In the genomic region with DNA sequence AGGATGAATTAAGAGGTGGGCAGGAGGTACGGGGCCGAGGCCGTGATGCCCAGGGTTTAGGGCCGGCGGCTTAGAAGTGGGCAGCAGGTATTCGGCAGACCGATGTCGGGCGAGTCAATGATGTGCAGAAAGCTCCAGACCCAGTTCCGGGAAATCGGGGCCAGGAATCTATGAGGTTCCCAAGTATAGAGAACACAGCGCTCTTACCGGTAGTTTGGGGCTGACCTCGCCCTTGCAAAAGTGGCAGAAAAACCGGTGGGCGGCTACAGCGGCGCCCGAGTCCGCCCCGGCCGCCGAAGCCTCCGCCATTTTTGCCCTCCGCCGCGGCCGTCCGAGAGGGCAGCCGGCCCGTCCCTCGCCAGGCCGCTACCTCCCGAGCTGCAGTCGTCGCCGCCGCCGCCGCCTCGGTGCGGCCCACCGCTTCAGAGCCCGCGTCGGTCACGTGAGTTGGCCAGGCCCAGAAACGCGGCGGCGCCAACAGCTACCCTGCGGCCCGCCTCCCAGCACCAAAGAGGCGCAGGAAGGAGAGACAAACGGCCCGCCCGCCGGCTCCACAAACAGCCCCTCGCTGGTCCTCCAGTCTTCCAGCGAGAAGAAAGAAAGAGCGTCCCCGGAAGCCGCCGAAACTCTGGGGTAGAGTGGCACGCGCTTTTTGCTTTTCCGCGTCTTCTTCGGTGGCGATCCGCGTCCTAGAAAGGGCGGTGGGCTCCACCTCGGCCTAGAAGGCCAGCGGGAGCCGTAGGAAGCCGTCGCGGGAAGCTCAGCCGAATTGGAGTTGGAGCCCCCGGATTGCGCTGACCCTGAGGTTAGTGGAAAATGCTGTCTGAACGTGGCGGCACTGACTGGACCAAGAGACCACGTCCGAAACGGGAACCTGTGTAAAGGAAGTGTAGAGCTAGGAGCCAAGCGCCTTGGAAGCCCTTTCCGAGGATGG, we compare ENCODE assay signal across 8 cellular contexts. TPM values are rescaled to one million over a fixed set of nuclear protein-coding genes. Genes with fewer than 3 reads are reported as not detected.
DNase-seq lines count a peak whose midpoint lies in the region; TF ChIP-seq lines count a peak whose summit lies in the region.

A gene with protein sequence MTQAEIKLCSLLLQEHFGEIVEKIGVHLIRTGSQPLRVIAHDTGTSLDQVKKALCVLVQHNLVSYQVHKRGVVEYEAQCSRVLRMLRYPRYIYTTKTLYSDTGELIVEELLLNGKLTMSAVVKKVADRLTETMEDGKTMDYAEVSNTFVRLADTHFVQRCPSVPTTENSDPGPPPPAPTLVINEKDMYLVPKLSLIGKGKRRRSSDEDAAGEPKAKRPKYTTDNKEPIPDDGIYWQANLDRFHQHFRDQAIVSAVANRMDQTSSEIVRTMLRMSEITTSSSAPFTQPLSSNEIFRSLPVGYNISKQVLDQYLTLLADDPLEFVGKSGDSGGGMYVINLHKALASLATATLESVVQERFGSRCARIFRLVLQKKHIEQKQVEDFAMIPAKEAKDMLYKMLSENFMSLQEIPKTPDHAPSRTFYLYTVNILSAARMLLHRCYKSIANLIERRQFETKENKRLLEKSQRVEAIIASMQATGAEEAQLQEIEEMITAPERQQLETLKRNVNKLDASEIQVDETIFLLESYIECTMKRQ (plus strand): TSS at position 636 of the 934 bp plus-strand sequence. CDS start 1,577 bp downstream, outside the sequence.
A gene (minus strand): TSS at position 531 of the 934 bp plus-strand sequence. CDS start 222 bp downstream, at position 309.

- H3K4me2 ChIP-seq in H9 (ENCODE audit: insufficient read depth, insufficient read length, low read length) = peak within 1 kb of the TSS; percentile 81

- H3K4me1 ChIP-seq in H9 (ENCODE audit: insufficient read depth, low read length) = no peaks in the 10 kb centered on the region

- peaks cover 22 to 34% (median 33%) of the 10 kb centered on the region in 3 experiments for H3K36me3 Mint-ChIP-seq in H9 (ENCODE audit: insufficient read depth in 1 of 3, low read depth in 3 of 3)
- peaks cover 34% of the 10 kb centered on the region for H3K36me3 Mint-ChIP-seq in nephron (ENCODE audit: low read depth)
- H3K36me3 Mint-ChIP-seq in stimulated activated naive CD8-positive, alpha-beta T cell treated with anti-CD3 and anti-CD28 coated beads, Interleukin-15, Interleukin-2, amounts not matched to agents 100 ng/mL and 50 ng/mL, for 24 hours (ENCODE audit: low read depth) = peaks cover 35% of the 10 kb centered on the region

- no peak within 1 kb of the TSS for H2BK120ac ChIP-seq in H9 (ENCODE audit: low read depth, low read length, poor library complexity, severe bottlenecking)

- peak within 1 kb of the TSS; percentile 96 for H4K8ac ChIP-seq in H9 (replicated peaks; ENCODE audit: insufficient read length, low read depth, low read length)

- H4K20me1 ChIP-seq in H9 (ENCODE audit: control insufficient read depth, insufficient read depth, insufficient read length) = no peaks in the 10 kb centered on the region

- peak within 1 kb of the TSS; percentile 70 for H2BK5ac ChIP-seq in H9 (ENCODE audit: insufficient read length, low read length)

- H3K4me3 Mint-ChIP-seq in H9 = peak within 1 kb of the TSS; percentile 98 to 99
- peak within 1 kb of the TSS; percentile 100 for H3K4me3 Mint-ChIP-seq in nephron
- H3K4me3 Mint-ChIP-seq in stimulated activated naive CD8-positive, alpha-beta T cell treated with anti-CD3 and anti-CD28 coated beads, Interleukin-15, Interleukin-2, amounts not matched to agents 100 ng/mL and 50 ng/mL, for 24 hours = peak within 1 kb of the TSS; percentile 98

- H3K27ac ChIP-seq in H9 (ENCODE audit: insufficient read length, low read depth, low read length) = peak within 1 kb of the TSS; percentile 40

- H2BK20ac ChIP-seq in H9 (ENCODE audit: low read depth, low read length, poor library complexity, severe bottlenecking) = no peak within 1 kb of the TSS

- H2AK5ac ChIP-seq in H9 (ENCODE audit: insufficient read length, low read length) = no peak within 1 kb of the TSS

- H3K4me3 ChIP-seq in MG63 = peak within 1 kb of the TSS; percentile 95
- peak within 1 kb of the TSS; percentile 99 for H3K4me3 ChIP-seq in fibroblast of the aortic adventitia (ENCODE audit: low read depth, low read length)

- peaks cover 7% of the 10 kb centered on the region in 2 experiments; a peak in 3 of 4 replicates for H3K4me1 Mint-ChIP-seq in H9
- H3K4me1 Mint-ChIP-seq in nephron = peaks cover 18% of the 10 kb centered on the region
- H3K4me1 Mint-ChIP-seq in stimulated activated naive CD8-positive, alpha-beta T cell treated with anti-CD3 and anti-CD28 coated beads, Interleukin-15, Interleukin-2, amounts not matched to agents 100 ng/mL and 50 ng/mL, for 24 hours (ENCODE audit: low read depth) = peaks cover 51% of the 10 kb centered on the region

- peaks cover 37% of the 10 kb centered on the region for H3K36me3 ChIP-seq in MG63

- H3K9me3 Mint-ChIP-seq in H9 = no peaks in the 10 kb centered on the region; a peak in 1 of 5 replicates
- no peaks in the 10 kb centered on the region for H3K9me3 Mint-ChIP-seq in nephron
- no peaks in the 10 kb centered on the region for H3K9me3 Mint-ChIP-seq in stimulated activated naive CD8-positive, alpha-beta T cell treated with anti-CD3 and anti-CD28 coated beads, Interleukin-15, Interleukin-2, amounts not matched to agents 100 ng/mL and 50 ng/mL, for 24 hours

- H3K79me1 ChIP-seq in H9 (ENCODE audit: insufficient read depth, low read depth, low read length, poor library complexity, severe bottlenecking) = peaks cover 3% of the 10 kb centered on the region

- H3K27me3 Mint-ChIP-seq in H9 (ENCODE audit: low read depth) (peaks cover 4% of the 10 kb centered on the region), nephron (ENCODE audit: low read depth) (no peaks in the 10 kb centered on the region)
- no peaks in the 10 kb centered on the region for H3K27me3 Mint-ChIP-seq in stimulated activated naive CD8-positive, alpha-beta T cell treated with anti-CD3 and anti-CD28 coated beads, Interleukin-15, Interleukin-2, amounts not matched to agents 100 ng/mL and 50 ng/mL, for 24 hours

- DNase-seq in ELF-1 (ENCODE audit: low read depth, low spot score) (peak; percentile 96), H9 (peak; percentile 91), MG63 (peak; percentile 97), SHP77 treated with DMSO at 0.1 percent for 48 hours (lab: John Stamatoyannopoulos, UW) (peak; percentile 94), fibroblast of the aortic adventitia (ENCODE audit: low read depth) (peak; percentile 90)
- DNase-seq in activated effector memory CD4-positive, alpha-beta T cell treated with Interleukin-2 at 50 U/mL for 16 hours = peak; percentile 84

- peaks cover 3% of the 10 kb centered on the region; the same call in 1 of the 2 replicates for H3K79me2 ChIP-seq in H9 (ENCODE audit: insufficient read depth, low read length)

- H3T11ph ChIP-seq in H9 (ENCODE audit: low read length) = no peak within 1 kb of the TSS

- peak within 1 kb of the TSS; percentile 29 for H3K56ac ChIP-seq in H9 (ENCODE audit: insufficient read length, low read depth, low read length)

- H3K27me3 ChIP-seq in H9 (ENCODE audit: insufficient read depth, low read length) = no peaks in the 10 kb centered on the region
- no peaks in the 10 kb centered on the region for H3K27me3 ChIP-seq in MG63

- H3K9me3 ChIP-seq in H9 (ENCODE audit: control insufficient read depth, low read depth, low read length) (no peaks in the 10 kb centered on the region), MG63 (no peaks in the 10 kb centered on the region)

- H4K91ac ChIP-seq in H9 (ENCODE audit: insufficient read length, low read depth, low read length) = no peak within 1 kb of the TSS

- no CpG with 5 or more reads among the region's 89 CpGs for WGBS in H9 (ENCODE audit: extremely low coverage, insufficient read length, low lambda C conversion rate)

- H3K9ac ChIP-seq in H9 (ENCODE audit: extremely low read depth, insufficient read length, low read length) = peak within 1 kb of the TSS; percentile 97

- H3K23me2 ChIP-seq in H9 (ENCODE audit: insufficient read length, low read depth, low read length, poor library complexity, severe bottlenecking) = peaks cover 7% of the 10 kb centered on the region

- no peak within 1 kb of the TSS for H2BK15ac ChIP-seq in H9 (ENCODE audit: low read depth, low read length)

- H2AFZ ChIP-seq in H9 (ENCODE audit: low read length) = peak within 1 kb of the TSS; percentile 24

- peak within 1 kb of the TSS; percentile 29 for H4K5ac ChIP-seq in H9 (ENCODE audit: insufficient read length, low read depth, low read length)

- peak within 1 kb of the TSS; percentile 95 for H3K14ac ChIP-seq in H9 (ENCODE audit: insufficient read depth, low read length)

- no peak within 1 kb of the TSS for H3K4ac ChIP-seq in H9 (ENCODE audit: low read depth, low read length)

- TF ChIP-seq CTCF in H9 (conservative IDR thresholded peaks at IDR 0.05) = no peak
- no peak for TF ChIP-seq CTCF in fibroblast of the aortic adventitia (IDR thresholded peaks at IDR 0.05; ENCODE audit: insufficient read depth, low read length)
- no peak for TF ChIP-seq CTCF in nephron (IDR thresholded peaks at IDR 0.05; ENCODE audit: unreplicated experiment in 3 of 3)

- H2BK12ac ChIP-seq in H9 (ENCODE audit: insufficient read length, low read depth, low read length) = no peak within 1 kb of the TSS

- H3K27ac Mint-ChIP-seq in H9 (peak within 1 kb of the TSS; percentile 99), nephron (peak within 1 kb of the TSS; percentile 98 to 99 (median 99))
- H3K27ac Mint-ChIP-seq in stimulated activated naive CD8-positive, alpha-beta T cell treated with anti-CD3 and anti-CD28 coated beads, Interleukin-15, Interleukin-2, amounts not matched to agents 100 ng/mL and 50 ng/mL, for 24 hours = peak within 1 kb of the TSS; percentile 98

- peak within 1 kb of the TSS; percentile 93 for H3K18ac ChIP-seq in H9 (ENCODE audit: insufficient read length, low read depth, low read length)

- no peak within 1 kb of the TSS for H3K23ac ChIP-seq in H9 (ENCODE audit: insufficient read length, low read depth, low read length)

RNA-seq across cellular contexts. Expression of the first gene that starts in this region (rescaled TPM):
- 33.4 and 37.2 TPM in 2 replicates for total RNA-seq in H9 (2021)
- 30.9 and 34.8 TPM in 2 replicates for total RNA-seq in MG63 (2014; rRNA removed; shearing (Covaris generic); ENCODE audit: low replicate concordance)
- total RNA-seq in fibroblast of the aortic adventitia (ENCODE audit: low replicate concordance) = 58.6 and 163 TPM in 2 replicates

RNA-seq across cellular contexts. Expression of the second gene that starts in this region (rescaled TPM):
- total RNA-seq in H9 (2021) = 10.8 and 11.0 TPM in 2 replicates
- 8.4 and 11.3 TPM in 2 replicates for total RNA-seq in MG63 (2014; rRNA removed; shearing (Covaris generic); ENCODE audit: low replicate concordance)
- total RNA-seq in fibroblast of the aortic adventitia (ENCODE audit: low replicate concordance) = 17.3 and 33.5 TPM in 2 replicates

Comparison
In these comparisons a context has a peak if more than half of its experiments do, and no peak if none do; other contexts are left out.
1. Peak in every context shown above with its lines: DNase-seq, H3K4me3 ChIP-seq and H3K27ac ChIP-seq.